15 cellular contexts compared by ENCODE assay signal in the genomic region with DNA sequence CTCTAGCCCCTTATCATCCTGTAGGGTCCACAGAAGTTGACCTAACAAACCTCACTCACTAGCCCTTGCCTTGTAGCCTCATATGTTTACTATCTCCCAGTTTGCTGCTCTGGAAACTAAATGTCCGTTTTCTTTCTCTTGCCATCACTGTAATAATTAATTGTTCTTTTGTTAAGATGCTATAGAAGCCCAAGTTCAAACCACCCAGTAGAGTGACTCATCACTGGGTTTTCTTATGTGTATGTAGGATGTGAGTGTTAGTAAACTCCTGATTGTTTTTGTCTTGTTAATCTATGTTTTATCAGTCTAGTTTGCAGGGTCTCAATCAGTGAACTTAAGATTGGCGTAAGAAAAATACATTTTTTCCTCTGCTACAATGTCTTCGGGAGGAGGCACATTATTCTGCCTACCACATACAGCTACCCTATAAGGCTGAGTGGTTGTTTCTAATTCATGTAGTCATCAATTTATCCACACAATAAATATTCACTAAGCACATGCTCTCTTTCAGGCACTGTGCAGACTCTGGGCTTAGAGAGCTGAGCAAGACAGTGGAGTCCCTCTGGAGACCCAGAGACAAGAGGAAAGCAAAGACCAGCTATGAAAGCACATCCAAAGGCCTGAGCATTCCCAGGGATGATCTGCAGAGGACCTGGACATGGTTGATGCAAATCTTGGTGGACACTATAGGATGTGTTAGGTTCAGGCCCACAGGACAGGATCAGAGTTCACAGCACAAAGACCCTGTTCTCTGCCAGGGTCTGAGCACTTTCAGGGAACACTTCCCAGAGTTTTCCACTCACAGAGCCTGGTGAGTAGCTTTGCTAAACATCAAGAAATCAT.
DNase-seq lines count a peak whose midpoint lies in the region; ATAC-seq and TF ChIP-seq lines count a peak whose summit lies in the region.
"Had no signal": no experiment of that assay in that cellular context is flagged by ENCODE, and none has a peak within 500 bp of the region (broad histone marks: within the 10 kb centered on the region; RNA-seq: fewer than 3 reads in every experiment).

No MANE protein-coding gene starts in this region.

- H3K27me3 Mint-ChIP-seq in activated T-helper 17 cell treated with anti-CD3 and anti-CD28 coated beads, Interleukin-2, amount 50 U/mL, for 72 hours = no peaks in the 10 kb centered on the region

- DNase-seq in ELR (ENCODE audit: low read depth) (peak; percentile 64), foreskin fibroblast (peak; percentile 63 to 68), epidermal melanocyte (ENCODE audit: insufficient read length, low spot score) (no peak), ureter (ENCODE audit: low spot score) (no peak), GM03348 (ENCODE audit: low spot score) (no peak)
- DNase-seq in activated effector memory CD4-positive, alpha-beta T cell treated with anti-CD3 and anti-CD28 coated beads, Interleukin-2, amount 50 U/mL, for 16 hours = no peak
- DNase-seq: activated CD4-positive, alpha-beta T cell treated with anti-CD3 and anti-CD28 coated beads for 4 hours; central memory CD4-positive, alpha-beta T cell; occipital lobe; stimulated activated CD4-positive, alpha-beta T cell treated with anti-CD3 and anti-CD28 coated beads, Interleukin-2, amount 100 ng/mL, for 48 hours; stimulated activated naive CD4-positive, alpha-beta T cell treated with Interleukin-2 at 50 U/mL for 16 hours had no signal

- peak; percentile 48 for ATAC-seq in activated T-helper 17 cell treated with anti-CD3 and anti-CD28 coated beads, Interleukin-2, amount 50 U/mL, for 72 hours (replicated peaks)

- H3K4me3 Mint-ChIP-seq in activated T-helper 17 cell treated with anti-CD3 and anti-CD28 coated beads, Interleukin-2, amount 50 U/mL, for 72 hours = no peak overlapping the region
- H3K4me3 Mint-ChIP-seq: CD14-positive monocyte had no signal

- H3K27ac ChIP-seq in rectal smooth muscle tissue (ENCODE audit: low read depth, low read length) = peak overlapping the region; percentile 59
- H3K27ac ChIP-seq: HL-60 had no signal

- H3K4me3 ChIP-seq in foreskin fibroblast (ENCODE audit: low read depth in 1 of 2, low read length in 2 of 2) = no peak overlapping the region
- H3K4me3 ChIP-seq in rectal smooth muscle tissue (ENCODE audit: low read length) = no peak overlapping the region

- peaks cover 22% of the 10 kb centered on the region for H3K4me1 ChIP-seq in rectal smooth muscle tissue (ENCODE audit: control insufficient read depth, insufficient read depth, low read length)

- TF ChIP-seq CTCF in foreskin fibroblast (IDR thresholded peaks at IDR 0.05; ENCODE audit: low read depth, low read length) = no peak

- no peak overlapping the region for H3K9ac ChIP-seq in rectal smooth muscle tissue (ENCODE audit: low read length)

- peaks cover 5% of the 10 kb centered on the region for H3K4me1 Mint-ChIP-seq in activated T-helper 17 cell treated with anti-CD3 and anti-CD28 coated beads, Interleukin-2, amount 50 U/mL, for 72 hours
- H3K4me1 Mint-ChIP-seq: CD14-positive monocyte had no signal

- H3K9me3 Mint-ChIP-seq in activated T-helper 17 cell treated with anti-CD3 and anti-CD28 coated beads, Interleukin-2, amount 50 U/mL, for 72 hours = no peaks in the 10 kb centered on the region

- H3K27ac Mint-ChIP-seq in activated T-helper 17 cell treated with anti-CD3 and anti-CD28 coated beads, Interleukin-2, amount 50 U/mL, for 72 hours = no peak overlapping the region
- H3K27ac Mint-ChIP-seq: CD14-positive monocyte had no signal

- no peaks in the 10 kb centered on the region for H3K36me3 ChIP-seq in rectal smooth muscle tissue (ENCODE audit: control insufficient read depth, insufficient read depth, low read length)

- H3K36me3 Mint-ChIP-seq in activated T-helper 17 cell treated with anti-CD3 and anti-CD28 coated beads, Interleukin-2, amount 50 U/mL, for 72 hours (ENCODE audit: low read depth) = no peaks in the 10 kb centered on the region
- H3K36me3 Mint-ChIP-seq: CD14-positive monocyte had no signal

- H3K27me3 ChIP-seq in rectal smooth muscle tissue (ENCODE audit: control insufficient read depth, insufficient read depth, low read length) = no peaks in the 10 kb centered on the region

Comparison
In these comparisons a context has a peak if more than half of its experiments do, and no peak if none do; other contexts are left out.
1. DNase-seq: peak in ELR (single experiment) and foreskin fibroblast (2 of 2); none in epidermal melanocyte (single experiment), ureter (single experiment), GM03348 (single experiment) and activated effector memory CD4-positive, alpha-beta T cell treated with anti-CD3 and anti-CD28 coated beads, Interleukin-2, amount 50 U/mL, for 16 hours (single experiment).